23 cellular contexts compared by ENCODE assay signal in genomic region chr7:14288701-14289100, GRCh38.
"Had no signal": no experiment of that assay in that cellular context is flagged by ENCODE, and none has a peak within 500 bp of the region (broad histone marks: within the 10 kb centered on the region; RNA-seq: fewer than 3 reads in every experiment).

No MANE protein-coding gene starts in this region.

- H3K9me3 ChIP-seq: adrenal gland, Peyer's patch had no signal

- H3K27me3 ChIP-seq: adrenal gland, Peyer's patch had no signal

- H3K27me3 Mint-ChIP-seq: activated CD4-positive, alpha-beta T cell treated with anti-CD3 and anti-CD28 coated beads for 36 hours; activated CD8-positive, alpha-beta T cell treated with anti-CD3 and anti-CD28 coated beads for 36 hours; activated naive CD8-positive, alpha-beta T cell treated with anti-CD3 and anti-CD28 coated beads, Interleukin-2, amount 10 ng/mL, durations not matched to agents 7 days and 5 days; T-helper 17 cell had no signal

- H3K4me1 ChIP-seq: adrenal gland, Peyer's patch had no signal

- H3K27ac Mint-ChIP-seq: activated CD4-positive, alpha-beta T cell treated with anti-CD3 and anti-CD28 coated beads for 36 hours; activated CD8-positive, alpha-beta T cell treated with anti-CD3 and anti-CD28 coated beads for 36 hours; activated naive CD8-positive, alpha-beta T cell treated with anti-CD3 and anti-CD28 coated beads, Interleukin-2, amount 10 ng/mL, durations not matched to agents 7 days and 5 days; activated T-cell treated with anti-CD3 and anti-CD28 coated beads, Interleukin-2, amount 50 U/mL, for 72 hours; activated T-helper 2 cell treated with anti-CD3 and anti-CD28 coated beads, Interferon-gamma antibody, Interleukin-2, Interleukin-4, amounts not matched to agents 10 μg/mL and 5 μg/mL and 100 μg/mL, durations not matched to agents 14 hours and 24 hours and 36 hours; T-helper 17 cell had no signal

- H3K36me3 ChIP-seq: adrenal gland, Peyer's patch had no signal

- H3K4me3 ChIP-seq: adrenal gland, Peyer's patch had no signal

- DNase-seq: activated CD4-positive, alpha-beta T cell treated with anti-CD3 and anti-CD28 coated beads for 36 hours; activated CD8-positive, alpha-beta memory T cell treated with anti-CD3 and anti-CD28 coated beads, Interleukin-2, amount 50 U/mL, for 4 hours; activated CD8-positive, alpha-beta T cell treated with anti-CD3 and anti-CD28 coated beads for 36 hours; activated naive CD4-positive, alpha-beta T cell treated with anti-CD3 and anti-CD28 coated beads, Interleukin-2, amount 50 U/mL, for 16 hours; activated naive CD8-positive, alpha-beta T cell treated with anti-CD3 and anti-CD28 coated beads, Interleukin-2, amount 10 ng/mL, durations not matched to agents 7 days and 5 days; activated T-cell treated with anti-CD3 and anti-CD28 coated beads, Interleukin-2, amount 50 U/mL, for 72 hours; adrenal gland; KG1; MV-4-11; NCI-H1092 treated with DMSO at 0.1 percent for 48 hours; NCI-H1417 treated with DMSO at 0.1 percent for 48 hours; NCI-H1694; NCI-H2029; NCI-H510A treated with DMSO at 0.1 percent for 48 hours; NCI-H69; NK-92 treated with Interleukin-12 subunit alpha and Interleukin-12 subunit beta, amount 100 ng/mL, for 24 hours; Peyer's patch; SHP77; T-helper 17 cell; T-helper 9 cell had no signal

- H3K36me3 Mint-ChIP-seq: activated naive CD8-positive, alpha-beta T cell treated with anti-CD3 and anti-CD28 coated beads, Interleukin-2, amount 10 ng/mL, durations not matched to agents 7 days and 5 days had no signal

- H3K9me3 Mint-ChIP-seq: activated CD8-positive, alpha-beta T cell treated with anti-CD3 and anti-CD28 coated beads for 36 hours; activated naive CD8-positive, alpha-beta T cell treated with anti-CD3 and anti-CD28 coated beads, Interleukin-2, amount 10 ng/mL, durations not matched to agents 7 days and 5 days had no signal

- H3K4me3 Mint-ChIP-seq: activated CD4-positive, alpha-beta T cell treated with anti-CD3 and anti-CD28 coated beads for 36 hours; activated CD8-positive, alpha-beta T cell treated with anti-CD3 and anti-CD28 coated beads for 36 hours; activated naive CD8-positive, alpha-beta T cell treated with anti-CD3 and anti-CD28 coated beads, Interleukin-2, amount 10 ng/mL, durations not matched to agents 7 days and 5 days; activated T-cell treated with anti-CD3 and anti-CD28 coated beads, Interleukin-2, amount 50 U/mL, for 72 hours; T-helper 17 cell had no signal

- H3K4me1 Mint-ChIP-seq: activated CD4-positive, alpha-beta T cell treated with anti-CD3 and anti-CD28 coated beads for 36 hours; activated naive CD8-positive, alpha-beta T cell treated with anti-CD3 and anti-CD28 coated beads, Interleukin-2, amount 10 ng/mL, durations not matched to agents 7 days and 5 days; T-helper 17 cell had no signal

- ATAC-seq: activated CD4-positive, alpha-beta T cell treated with anti-CD3 and anti-CD28 coated beads for 36 hours; activated CD8-positive, alpha-beta T cell treated with anti-CD3 and anti-CD28 coated beads for 36 hours; activated T-cell treated with anti-CD3 and anti-CD28 coated beads, Interleukin-2, amount 50 U/mL, for 72 hours; T-helper 17 cell had no signal

- H3K27ac ChIP-seq: adrenal gland, Peyer's patch, RWPE1, VCaP had no signal
